12 cellular contexts compared by ENCODE assay signal in the genomic region with DNA sequence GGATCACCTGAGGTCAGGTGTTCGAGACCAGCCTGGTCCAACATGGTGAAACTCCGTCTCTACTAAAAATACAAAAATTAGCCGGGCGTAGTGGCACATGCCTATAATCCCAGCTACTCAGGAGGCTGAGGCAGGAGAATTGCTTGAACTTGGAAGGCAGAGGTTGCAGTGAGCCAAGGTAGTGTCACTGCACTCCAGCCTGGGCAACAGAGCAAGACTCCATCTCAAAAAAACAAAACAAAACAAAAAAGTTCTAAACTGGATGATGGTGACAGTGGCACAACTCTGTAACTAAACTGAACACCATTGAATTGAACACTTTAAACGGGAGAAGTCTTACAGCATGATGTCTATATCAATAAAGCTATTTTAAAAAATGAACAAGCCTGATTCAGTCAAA. TPM values are rescaled to one million over a fixed set of nuclear protein-coding genes. Genes with fewer than 3 reads are reported as not detected.
"Had no signal": no experiment of that assay in that cellular context is flagged by ENCODE, and none has a peak within 500 bp of the region (broad histone marks: within the 10 kb centered on the region; RNA-seq: fewer than 3 reads in every experiment).

No MANE protein-coding gene starts in this region.

RNA-seq across cellular contexts. Expression of gene PRAP1, which starts 29.0 kb away (rescaled TPM):
- total RNA-seq: activated CD8-positive, alpha-beta memory T cell treated with anti-CD3 and anti-CD28 coated beads for 36 hours; activated naive CD4-positive, alpha-beta T cell treated with anti-CD3 and anti-CD28 coated beads, Interleukin-2, amount 50 U/mL, for 72 hours; bronchial epithelial cell; cerebellum; endothelial cell of umbilical vein; esophagus mucosa; left ventricle myocardium inferior; lung microvascular endothelial cell; pancreas; pulmonary artery endothelial cell; right cardiac atrium; subcutaneous adipose tissue had no signal
- polyA plus RNA-seq: endothelial cell of umbilical vein, pancreas, right cardiac atrium had no signal
